Comparison of ENCODE assay signal across 14 cellular contexts in the genomic region with DNA sequence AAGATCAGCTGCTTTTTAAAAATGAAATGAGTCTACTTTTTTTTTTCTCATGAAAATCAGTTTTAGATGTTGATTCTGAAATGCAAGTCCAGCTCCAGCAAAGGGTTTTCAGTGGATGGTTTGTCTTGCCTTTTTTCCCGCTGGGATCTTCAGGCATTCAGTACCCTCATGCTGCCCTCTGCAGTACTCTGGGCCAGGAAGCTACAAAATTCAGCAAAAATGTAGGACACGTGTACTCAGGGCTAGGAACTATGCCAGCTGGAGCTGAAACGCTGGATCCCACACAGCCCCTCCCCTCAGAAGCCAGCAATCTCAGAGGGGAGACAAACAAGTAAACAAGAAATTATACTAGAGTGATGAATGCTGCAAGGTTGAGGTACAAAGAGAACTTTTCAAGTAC.
A peak's percentile ranks its signal among the peaks of the same experiment; 100 is the strongest.
DNase-seq lines count a peak whose midpoint lies in the region; ATAC-seq, FAIRE-seq and TF ChIP-seq lines count a peak whose summit lies in the region.
"Had no signal": no experiment of that assay in that cellular context is flagged by ENCODE, and none has a peak within 500 bp of the region (broad histone marks: within the 10 kb centered on the region; RNA-seq: fewer than 3 reads in every experiment).

No MANE protein-coding gene starts in this region.

- TF ChIP-seq CTCF in cardiac muscle cell (IDR thresholded peaks at IDR 0.05; ENCODE audit: low read depth, low read length) (peak; percentile 18), hepatocyte (IDR thresholded peaks at IDR 0.05; ENCODE audit: poor library complexity) (peak; percentile 23), mucosa of descending colon (IDR thresholded peaks at IDR 0.05) (no peak)

- intact Hi-C loops in Right ventricle myocardium superior (cut with DNase I) (no loop called here), mucosa of descending colon (cut with DNase I, micrococcal nuclease) (no loop called here)

- H3K9me3 ChIP-seq in cardiac muscle cell (ENCODE audit: low read depth) = no peaks in the 10 kb centered on the region
- no peaks in the 10 kb centered on the region for H3K9me3 ChIP-seq in adipocyte (ENCODE audit: control insufficient read depth, low read length)
- no peaks in the 10 kb centered on the region for H3K9me3 ChIP-seq in hepatocyte (ENCODE audit: low read depth)
- H3K9me3 ChIP-seq in mucosa of descending colon = peaks cover 2% of the 10 kb centered on the region
- H3K9me3 ChIP-seq: SJSA1 had no signal

- no peaks in the 10 kb centered on the region for H3K27me3 ChIP-seq in cardiac muscle cell
- H3K27me3 ChIP-seq in adipocyte (replicated peaks; ENCODE audit: control insufficient read depth, insufficient read depth, low read length) = peaks cover 16% of the 10 kb centered on the region
- H3K27me3 ChIP-seq in hepatocyte = no peaks in the 10 kb centered on the region
- H3K27me3 ChIP-seq: SJSA1 had no signal

- H3K4me2 ChIP-seq in hepatocyte = no peak overlapping the region

- no peaks in the 10 kb centered on the region for H3K36me3 Mint-ChIP-seq in activated T-cell treated with anti-CD3 and anti-CD28 coated beads, Interleukin-2, amount 50 U/mL, for 4 hours (ENCODE audit: insufficient read depth)
- H3K36me3 Mint-ChIP-seq: IgD-negative memory B cell had no signal

- FAIRE-seq in urothelium cell line (lab: Jason Lieb, UNC) = no peak

- WGBS in hepatocyte (ENCODE audit: low lambda C conversion rate, missing lambda C conversion rate) = 37% methylated on average over 3 of the region's 3 CpGs

- DNase-seq in cardiac muscle cell (ENCODE audit: low read depth in 1 of 2, low spot score in 1 of 2) = peak in 1 of 2 donors; percentile 54
- no peak for DNase-seq in Right ventricle myocardium superior
- DNase-seq in adipocyte (ENCODE audit: low read depth) = peak; percentile 77
- DNase-seq in hepatocyte (ENCODE audit: low spot score) = peak; percentile 38
- DNase-seq in urothelium cell line (ENCODE audit: low spot score) = peak; percentile 18
- no peak for DNase-seq in mucosa of descending colon
- no peak for DNase-seq in activated T-cell treated with anti-CD3 and anti-CD28 coated beads, Interleukin-2, amount 50 U/mL, for 4 hours
- DNase-seq in DMS153 treated with DMSO at 0.1 percent for 48 hours (lab: John Stamatoyannopoulos, UW; ENCODE audit: unreplicated experiment) = no peak
- DNase-seq: activated effector memory CD4-positive, alpha-beta T cell treated with Interleukin-2 at 50 U/mL for 16 hours; GF-D8; NCI-H2081 treated with DMSO at 0.1 percent for 48 hours had no signal

- no peaks in the 10 kb centered on the region for H4K20me1 ChIP-seq in hepatocyte (ENCODE audit: insufficient read depth, poor library complexity, severe bottlenecking)

- H3K4me3 Mint-ChIP-seq in activated T-cell treated with anti-CD3 and anti-CD28 coated beads, Interleukin-2, amount 50 U/mL, for 4 hours = no peak overlapping the region
- H3K4me3 Mint-ChIP-seq: B cell, IgD-negative memory B cell had no signal

- H3K9me3 Mint-ChIP-seq in activated T-cell treated with anti-CD3 and anti-CD28 coated beads, Interleukin-2, amount 50 U/mL, for 4 hours = no peaks in the 10 kb centered on the region

- no peaks in the 10 kb centered on the region for H3K9me2 ChIP-seq in hepatocyte (replicated peaks; ENCODE audit: insufficient read depth)

- H3K36me3 ChIP-seq in cardiac muscle cell (no peaks in the 10 kb centered on the region), adipocyte (ENCODE audit: control insufficient read depth, insufficient read depth, low read length, severe bottlenecking) (no peaks in the 10 kb centered on the region), hepatocyte (replicated peaks; ENCODE audit: insufficient read depth, low read depth) (no peaks in the 10 kb centered on the region), mucosa of descending colon (ENCODE audit: low read depth) (no peaks in the 10 kb centered on the region)
- H3K36me3 ChIP-seq: SJSA1 had no signal

- ATAC-seq in Right ventricle myocardium superior (ENCODE audit: poor library complexity) (no peak), mucosa of descending colon (no peak)
- no peak for ATAC-seq in activated T-cell treated with anti-CD3 and anti-CD28 coated beads, Interleukin-2, amount 50 U/mL, for 4 hours

- H3K27me3 Mint-ChIP-seq in activated T-cell treated with anti-CD3 and anti-CD28 coated beads, Interleukin-2, amount 50 U/mL, for 4 hours (ENCODE audit: low read depth) = peaks cover 8% of the 10 kb centered on the region

- no peaks in the 10 kb centered on the region for H3K4me1 ChIP-seq in cardiac muscle cell (ENCODE audit: low read depth)
- H3K4me1 ChIP-seq in adipocyte (ENCODE audit: control insufficient read depth, insufficient read depth, low read length) = no peaks in the 10 kb centered on the region
- H3K4me1 ChIP-seq in hepatocyte (ENCODE audit: insufficient read depth) = no peaks in the 10 kb centered on the region
- no peaks in the 10 kb centered on the region for H3K4me1 ChIP-seq in mucosa of descending colon (ENCODE audit: low read depth)
- H3K4me1 ChIP-seq: SJSA1 had no signal

- no peak overlapping the region for H3K9ac ChIP-seq in adipocyte (ENCODE audit: low read length)

- no peak overlapping the region for H3K4me3 ChIP-seq in cardiac muscle cell
- no peak overlapping the region for H3K4me3 ChIP-seq in adipocyte (ENCODE audit: low read length)
- no peak overlapping the region for H3K4me3 ChIP-seq in hepatocyte
- H3K4me3 ChIP-seq in mucosa of descending colon = no peak overlapping the region
- H3K4me3 ChIP-seq: SJSA1 had no signal

- no peaks in the 10 kb centered on the region for H3K4me1 Mint-ChIP-seq in activated T-cell treated with anti-CD3 and anti-CD28 coated beads, Interleukin-2, amount 50 U/mL, for 4 hours (ENCODE audit: low read depth)
- H3K4me1 Mint-ChIP-seq: B cell, IgD-negative memory B cell had no signal

- H3K27ac ChIP-seq in cardiac muscle cell (no peak overlapping the region), hepatocyte (no peak overlapping the region)
- H3K27ac ChIP-seq: SJSA1 had no signal

- no peak overlapping the region for H2AFZ ChIP-seq in hepatocyte

- H3K79me2 ChIP-seq in hepatocyte = no peaks in the 10 kb centered on the region

Comparison
In these comparisons a context has a peak if more than half of its experiments do, and no peak if none do; other contexts are left out.
1. DNase-seq: peak in adipocyte (single experiment), hepatocyte (single experiment) and urothelium cell line (single experiment); none in Right ventricle myocardium superior (single experiment), mucosa of descending colon (0 of 3), activated T-cell treated with anti-CD3 and anti-CD28 coated beads, Interleukin-2, amount 50 U/mL, for 4 hours (single experiment) and DMS153 treated with DMSO at 0.1 percent for 48 hours (single experiment).